Comparison of ENCODE assay signal across 22 cellular contexts in the genomic region with DNA sequence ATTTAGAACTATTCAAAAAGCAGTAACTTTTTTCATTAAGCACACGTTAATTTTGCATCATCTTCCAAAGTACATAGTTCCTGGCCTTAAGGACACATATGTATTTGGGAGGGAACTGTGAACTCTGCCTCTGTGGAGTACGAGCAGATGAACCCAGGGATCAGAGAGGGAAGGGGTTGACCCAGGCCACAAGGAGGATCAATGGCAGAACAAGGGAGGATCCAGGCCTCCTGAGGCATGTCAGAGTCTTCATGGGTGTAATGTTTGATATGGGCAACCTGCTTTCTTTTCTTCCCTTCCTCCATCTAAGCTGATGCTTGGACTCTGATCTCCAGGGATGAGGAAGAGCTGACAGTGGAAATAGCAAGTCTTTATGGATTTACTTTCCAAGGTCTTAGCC.
DNase-seq lines count a peak whose midpoint lies in the region; ATAC-seq, FAIRE-seq and TF ChIP-seq lines count a peak whose summit lies in the region.
"Had no signal": no experiment of that assay in that cellular context is flagged by ENCODE, and none has a peak within 500 bp of the region (broad histone marks: within the 10 kb centered on the region; RNA-seq: fewer than 3 reads in every experiment).

No MANE protein-coding gene starts in this region.

- H3K4me1 ChIP-seq in K562 (replicated peaks in 1 of 2; ENCODE audit: control insufficient read depth in 2 of 2, insufficient read depth in 2 of 2, low read length in 2 of 2) = peaks cover 3 to 4% of the 10 kb centered on the region in 2 experiments; a peak in 3 of 5 replicates
- no peaks in the 10 kb centered on the region for H3K4me1 ChIP-seq in neural progenitor cell
- H3K4me1 ChIP-seq: BE2C had no signal

- DNase-seq in NCI-H82 (lab: John Stamatoyannopoulos, UW) = peak; percentile 24
- no peak for DNase-seq in NCI-H82 treated with DMSO at 0.1 percent for 48 hours (lab: John Stamatoyannopoulos, UW; ENCODE audit: unreplicated experiment)
- no peak for DNase-seq in K562 (ENCODE audit: extremely low read depth in 1 of 4, low spot score in 3 of 4)
- DNase-seq in neural progenitor cell (ENCODE audit: low spot score) = no peak
- no peak for DNase-seq in T-cell
- no peak for DNase-seq in GM19239 (ENCODE audit: insufficient read length, low spot score)
- DNase-seq: ACHN; BE2C; CD4-positive, CD25-positive, alpha-beta regulatory T cell; H7; KG1; MM.1S; NCI-H2029; NCI-H446 treated with DMSO at 0.1 percent for 48 hours; NCI-H526; SHP77 had no signal

- H3K9ac ChIP-seq in K562 (ENCODE audit: insufficient read depth in 1 of 2, low read depth in 2 of 2, low read length in 2 of 2) (no peak overlapping the region), neural progenitor cell (no peak overlapping the region)

- no peaks in the 10 kb centered on the region for H4K20me1 ChIP-seq in K562 (replicated peaks; ENCODE audit: control insufficient read depth, insufficient read depth, low read length)
- H4K20me1 ChIP-seq in neural progenitor cell (ENCODE audit: low read depth) = no peaks in the 10 kb centered on the region

- no peaks in the 10 kb centered on the region for H3K9me1 ChIP-seq in K562 (ENCODE audit: control insufficient read depth, insufficient read depth, low read length)

- H3K36me3 ChIP-seq in K562 (ENCODE audit: control insufficient read depth, insufficient read depth, low read length) = no peaks in the 10 kb centered on the region
- no peaks in the 10 kb centered on the region for H3K36me3 ChIP-seq in neural progenitor cell
- H3K36me3 ChIP-seq: BE2C had no signal

- H3K27ac ChIP-seq in K562 (ENCODE audit: extremely low read depth, low read depth, low read length) (no peak overlapping the region), neural progenitor cell (no peak overlapping the region)
- H3K27ac ChIP-seq: 22Rv1, RWPE1 had no signal

- H3K79me2 ChIP-seq in K562 (ENCODE audit: control insufficient read depth, insufficient read depth, low read length) (no peaks in the 10 kb centered on the region), neural progenitor cell (ENCODE audit: low read depth) (no peaks in the 10 kb centered on the region)

- POLR2A ChIA-PET in K562 (lab: Yijun Ruan, JAX) = interaction anchor here (1.3 kb wide), 1 partner anchor 11 kb away, joined by 5 read pairs; no protein-coding TSS in a partner anchor
- POLR2A ChIA-PET in T-cell (lab: Charles Lee) = no interaction called here

- no TSS peak for BruUV-seq in K562 (replicated peaks; lab: Mats Ljungman, UMichigan)

- H3K27me3 Mint-ChIP-seq in neural progenitor cell (ENCODE audit: insufficient read depth, low read depth) = peaks cover 4% of the 10 kb centered on the region
- peaks cover 4 to 8% of the 10 kb centered on the region in 2 donors for H3K27me3 Mint-ChIP-seq in T-cell
- H3K27me3 Mint-ChIP-seq: CD4-positive, CD25-positive, alpha-beta regulatory T cell had no signal

- no peak for TF ChIP-seq RAD21 in K562 (CRISPR knock-in tag; conservative IDR thresholded peaks at IDR 0.05 in 1 of 2, IDR thresholded peaks at IDR 0.05 in 1 of 2)

- H3K4me1 Mint-ChIP-seq in neural progenitor cell (peaks cover 15% of the 10 kb centered on the region), T-cell (no peaks in the 10 kb centered on the region)
- H3K4me1 Mint-ChIP-seq: CD4-positive, CD25-positive, alpha-beta regulatory T cell had no signal

- no peak for TF ChIP-seq EP300 in K562 (IDR thresholded peaks at IDR 0.05; ENCODE audit: low read length)

- H3K27ac Mint-ChIP-seq in neural progenitor cell (no peak overlapping the region), T-cell (no peak overlapping the region)
- H3K27ac Mint-ChIP-seq: CD4-positive, CD25-positive, alpha-beta regulatory T cell had no signal

- no peak for FAIRE-seq in K562 (lab: Jason Lieb, UNC)
- FAIRE-seq in GM19239 (lab: Jason Lieb, UNC) = no peak
- FAIRE-seq: D721Med had no signal

- in situ Hi-C loops in K562 (cut with MboI) = loop anchor here (5.0 kb wide), 1 partner anchor 161 kb away; no protein-coding TSS in a partner anchor

- CTCF ChIA-PET in K562 (lab: Yijun Ruan, JAX; ENCODE audit: low intra/inter-chr PET ratio) = interaction anchor here (0.6 kb wide), 1 partner anchor 407 kb away, joined by 3 read pairs; no protein-coding TSS in a partner anchor
- CTCF ChIA-PET in T-cell (lab: Charles Lee) = interaction anchor here (0.6 to 1.5 kb wide), 5 partner anchors 10 to 442 kb away, joined by 3 to 6 read pairs (median 4); no protein-coding TSS in a partner anchor

- 29% methylated on average over 2 of the region's 2 CpGs for WGBS in K562 (ENCODE audit: insufficient coverage, low coverage, missing lambda C conversion rate)

- no peaks in the 10 kb centered on the region for H3F3A ChIP-seq in neural progenitor cell (ENCODE audit: low read depth)

- no peak overlapping the region for H3K4me2 ChIP-seq in K562 (ENCODE audit: insufficient read depth, low read length)
- no peak overlapping the region for H3K4me2 ChIP-seq in neural progenitor cell

- H3K4me3 Mint-ChIP-seq in neural progenitor cell (no peak overlapping the region), T-cell (no peak overlapping the region)
- H3K4me3 Mint-ChIP-seq: CD4-positive, CD25-positive, alpha-beta regulatory T cell had no signal

- intact Hi-C loops in K562 (cut with micrococcal nuclease) = no loop called here

- H3K4me3 ChIP-seq in K562 = no peak overlapping the region
- no peak overlapping the region for H3K4me3 ChIP-seq in neural progenitor cell

- H3K9me3 Mint-ChIP-seq in neural progenitor cell (no peaks in the 10 kb centered on the region), T-cell (peaks cover 0 to 4% (median 0%) of the 10 kb centered on the region in 3 donors)

- H3K36me3 Mint-ChIP-seq in neural progenitor cell (no peaks in the 10 kb centered on the region), T-cell (no peaks in the 10 kb centered on the region)
- H3K36me3 Mint-ChIP-seq: CD4-positive, CD25-positive, alpha-beta regulatory T cell had no signal

- H2AFZ ChIP-seq in K562 (ENCODE audit: low read depth, low read length) (0 out of 2 replicates have a peak overlapping the region, but pooled peaks have one; percentile 5), neural progenitor cell (replicated peaks) (peak overlapping the region; percentile 89)

- H3K27me3 ChIP-seq in K562 (ENCODE audit: control insufficient read depth in 2 of 2, insufficient read depth in 2 of 2, low read length in 2 of 2) (peaks cover 0 to 4% of the 10 kb centered on the region in 2 experiments; a peak in 1 of 5 replicates), neural progenitor cell (no peaks in the 10 kb centered on the region)
- H3K27me3 ChIP-seq: BE2C had no signal

- H3K9me3 ChIP-seq in K562 (replicated peaks; ENCODE audit: control insufficient read depth, insufficient read depth, low read depth, low read length) (no peaks in the 10 kb centered on the region), neural progenitor cell (ENCODE audit: low read depth) (no peaks in the 10 kb centered on the region)
- H3K9me3 ChIP-seq: BE2C had no signal

- TF ChIP-seq CTCF in K562 (IDR thresholded peaks at IDR 0.05 in 2 of 3, conservative IDR thresholded peaks at IDR 0.05 in 1 of 3; ENCODE audit: insufficient read depth in 2 of 3, low read depth in 1 of 3, low read length in 3 of 3) (no peak), neural progenitor cell (IDR thresholded peaks at IDR 0.05) (no peak)

- TF ChIP-seq POLR2A in K562 (conservative IDR thresholded peaks at IDR 0.05) = no peak

- ATAC-seq in HG02885 (IDR thresholded peaks at IDR 0.05; ENCODE audit: poor library complexity, unreplicated experiment) = peak; percentile 8
- ATAC-seq in K562 = no peak
- no peak for ATAC-seq in T-cell (replicated peaks in 1 of 4)
- no peak for ATAC-seq in GM18868 (IDR thresholded peaks at IDR 0.05; ENCODE audit: unreplicated experiment)
- ATAC-seq: Panc1 had no signal

TF ChIP-seq in K562, 482 proteins besides CTCF, POLR2A, EP300 and RAD21 (continues in another document):
- TF ChIP-seq, protein P1, sequence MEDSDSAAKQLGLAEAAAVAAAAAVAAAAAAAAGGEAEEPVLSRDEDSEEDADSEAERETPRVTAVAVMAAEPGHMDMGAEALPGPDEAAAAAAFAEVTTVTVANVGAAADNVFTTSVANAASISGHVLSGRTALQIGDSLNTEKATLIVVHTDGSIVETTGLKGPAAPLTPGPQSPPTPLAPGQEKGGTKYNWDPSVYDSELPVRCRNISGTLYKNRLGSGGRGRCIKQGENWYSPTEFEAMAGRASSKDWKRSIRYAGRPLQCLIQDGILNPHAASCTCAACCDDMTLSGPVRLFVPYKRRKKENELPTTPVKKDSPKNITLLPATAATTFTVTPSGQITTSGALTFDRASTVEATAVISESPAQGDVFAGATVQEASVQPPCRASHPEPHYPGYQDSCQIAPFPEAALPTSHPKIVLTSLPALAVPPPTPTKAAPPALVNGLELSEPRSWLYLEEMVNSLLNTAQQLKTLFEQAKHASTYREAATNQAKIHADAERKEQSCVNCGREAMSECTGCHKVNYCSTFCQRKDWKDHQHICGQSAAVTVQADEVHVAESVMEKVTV (CRISPR knock-in tag; IDR thresholded peaks at IDR 0.05) = no peak
- TF ChIP-seq GABPA (tag; conservative IDR thresholded peaks at IDR 0.05; ENCODE audit: low read depth) (no peak), MAZ (CRISPR knock-in tag; conservative IDR thresholded peaks at IDR 0.05 in 1 of 2, IDR thresholded peaks at IDR 0.05 in 1 of 2) (no peak)
